Comparison of ENCODE assay signal across 7 cellular contexts in genomic region chr7:149761307-149761706, GRCh38. TPM values are rescaled to one million over a fixed set of nuclear protein-coding genes. Genes with fewer than 3 reads are reported as not detected.
"Had no signal": no experiment of that assay in that cellular context is flagged by ENCODE, and none has a peak within 500 bp of the region (broad histone marks: within the 10 kb centered on the region; RNA-seq: fewer than 3 reads in every experiment).

No MANE protein-coding gene starts in this region.

- H3K4me2 ChIP-seq: KMS-11 had no signal

- ATAC-seq: HepG2 had no signal

- FAIRE-seq: HepG2 had no signal

- H3K9ac ChIP-seq: KMS-11 had no signal

- H3K27ac ChIP-seq: HL-60, KMS-11 had no signal

- DNase-seq: IMR-90, KBM-7, KG1 had no signal

RNA-seq across cellular contexts. Expression of gene ZNF467, which starts 12.1 kb away (rescaled TPM):
- total RNA-seq: HepG2, IMR-90 had no signal
- polyA plus RNA-seq: IgD-negative memory B cell had no signal
